Comparison of ENCODE assay signal across 14 cellular contexts in the genomic region with DNA sequence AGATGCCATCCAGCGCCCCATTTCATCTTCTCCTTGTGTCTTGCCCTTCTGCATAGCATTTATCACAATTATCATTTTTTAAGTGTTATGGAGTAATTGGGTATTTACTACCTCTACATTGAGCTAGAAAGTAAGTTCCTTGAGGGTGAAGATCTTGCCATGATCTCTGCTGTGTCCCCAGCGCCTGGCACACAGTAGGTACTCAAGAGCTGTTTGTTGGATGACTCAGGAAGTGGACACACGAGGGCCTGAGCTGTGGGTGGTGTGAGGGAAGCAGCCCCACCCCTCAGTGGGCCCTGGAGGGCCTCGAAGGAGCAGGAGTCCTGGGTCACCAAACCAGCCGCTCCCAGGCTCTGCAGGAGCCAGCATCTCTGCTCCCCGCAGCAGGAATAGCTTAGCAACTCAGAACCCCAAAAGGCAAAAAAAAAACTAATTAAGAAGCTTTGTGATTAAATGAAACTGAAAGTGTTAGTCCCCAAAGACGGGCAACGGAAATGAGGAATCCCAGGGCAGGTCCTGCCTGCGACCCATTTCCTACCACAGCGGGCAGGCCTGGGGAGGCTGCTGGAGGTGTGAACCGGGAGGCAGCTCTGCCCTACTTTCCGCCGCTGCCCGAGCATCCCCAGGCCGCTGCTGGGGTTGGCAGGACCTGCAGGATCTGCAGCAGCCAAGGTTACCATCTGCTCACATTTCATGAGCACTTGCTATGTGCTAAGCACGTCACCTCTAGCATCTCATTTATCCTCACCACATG.
A peak's percentile ranks its signal among the peaks of the same experiment; 100 is the strongest.
DNase-seq lines count a peak whose midpoint lies in the region; ATAC-seq and TF ChIP-seq lines count a peak whose summit lies in the region.
"Had no signal": no experiment of that assay in that cellular context is flagged by ENCODE, and none has a peak within 500 bp of the region (broad histone marks: within the 10 kb centered on the region; RNA-seq: fewer than 3 reads in every experiment).

No MANE protein-coding gene starts in this region.

- ATAC-seq in activated CD8-positive, alpha-beta memory T cell treated with anti-CD3 and anti-CD28 coated beads, Interleukin-2, amount 10 ng/mL, durations not matched to agents 7 days and 5 days: peak; percentile 79
- ATAC-seq in activated CD8-positive, alpha-beta T cell treated with anti-CD3 and anti-CD28 coated beads, Interleukin-2, amount 10 ng/mL, durations not matched to agents 7 days and 5 days: peak; percentile 71
- no peak for ATAC-seq in HG02973 (IDR thresholded peaks at IDR 0.05; ENCODE audit: unreplicated experiment)

- H3K4me3 ChIP-seq in neural progenitor cell: no peak overlapping the region
- H3K4me3 ChIP-seq: hepatocyte had no signal

- no peaks in the 10 kb centered on the region for H3K4me1 ChIP-seq in neural progenitor cell

- peaks cover 10% of the 10 kb centered on the region for H3K4me1 Mint-ChIP-seq in activated CD8-positive, alpha-beta memory T cell treated with anti-CD3 and anti-CD28 coated beads, Interleukin-2, amount 10 ng/mL, durations not matched to agents 7 days and 5 days
- peaks cover 16% of the 10 kb centered on the region for H3K4me1 Mint-ChIP-seq in activated CD8-positive, alpha-beta T cell treated with anti-CD3 and anti-CD28 coated beads, Interleukin-2, amount 10 ng/mL, durations not matched to agents 7 days and 5 days (ENCODE audit: low read depth)
- H3K4me1 Mint-ChIP-seq in neural progenitor cell: no peaks in the 10 kb centered on the region

- H2AFZ ChIP-seq in neural progenitor cell (replicated peaks): no peak overlapping the region
- H2AFZ ChIP-seq: hepatocyte had no signal

- no peaks in the 10 kb centered on the region for H3K79me2 ChIP-seq in neural progenitor cell (ENCODE audit: low read depth)
- H3K79me2 ChIP-seq: hepatocyte had no signal

- H3K36me3 Mint-ChIP-seq in activated CD8-positive, alpha-beta memory T cell treated with anti-CD3 and anti-CD28 coated beads, Interleukin-2, amount 10 ng/mL, durations not matched to agents 7 days and 5 days: no peaks in the 10 kb centered on the region
- H3K36me3 Mint-ChIP-seq in activated CD8-positive, alpha-beta T cell treated with anti-CD3 and anti-CD28 coated beads, Interleukin-2, amount 10 ng/mL, durations not matched to agents 7 days and 5 days (ENCODE audit: low read depth): no peaks in the 10 kb centered on the region
- peaks cover 8% of the 10 kb centered on the region for H3K36me3 Mint-ChIP-seq in neural progenitor cell

- H3K9ac ChIP-seq in neural progenitor cell: no peak overlapping the region

- H4K20me1 ChIP-seq in neural progenitor cell (ENCODE audit: low read depth): no peaks in the 10 kb centered on the region

- no peaks in the 10 kb centered on the region for H3K36me3 ChIP-seq in neural progenitor cell

- H3K27me3 Mint-ChIP-seq in activated CD8-positive, alpha-beta memory T cell treated with anti-CD3 and anti-CD28 coated beads, Interleukin-2, amount 10 ng/mL, durations not matched to agents 7 days and 5 days: peaks cover 8% of the 10 kb centered on the region
- peaks cover 13% of the 10 kb centered on the region for H3K27me3 Mint-ChIP-seq in activated CD8-positive, alpha-beta T cell treated with anti-CD3 and anti-CD28 coated beads, Interleukin-2, amount 10 ng/mL, durations not matched to agents 7 days and 5 days (ENCODE audit: low read depth)
- peaks cover 2% of the 10 kb centered on the region for H3K27me3 Mint-ChIP-seq in neural progenitor cell (ENCODE audit: insufficient read depth, low read depth)
- H3K27me3 Mint-ChIP-seq: brain, type B pancreatic cell had no signal

- no peak overlapping the region for H3K27ac ChIP-seq in neural progenitor cell
- H3K27ac ChIP-seq: hepatocyte had no signal

- POLR2A ChIA-PET in activated CD8-positive, alpha-beta T cell treated with anti-CD3 and anti-CD28 coated beads, Interleukin-2, amount 10 ng/mL, durations not matched to agents 7 days and 5 days (lab: Charles Lee): interaction anchor here (0.5 kb wide), 1 partner anchor 243 kb away, joined by 3 read pairs; no protein-coding TSS in a partner anchor

- no peak for TF ChIP-seq CTCF in neural progenitor cell (IDR thresholded peaks at IDR 0.05)

- H3K9me3 ChIP-seq in neural progenitor cell (ENCODE audit: low read depth): no peaks in the 10 kb centered on the region

- DNase-seq in activated CD8-positive, alpha-beta memory T cell treated with anti-CD3 and anti-CD28 coated beads, Interleukin-2, amount 10 ng/mL, durations not matched to agents 7 days and 5 days: peak; percentile 66
- DNase-seq in activated CD8-positive, alpha-beta memory T cell treated with anti-CD3 and anti-CD28 coated beads for 24 hours: no peak
- DNase-seq in GM19238 (ENCODE audit: insufficient read length, low spot score): peak; percentile 49
- peak; percentile 57 for DNase-seq in activated CD8-positive, alpha-beta T cell treated with anti-CD3 and anti-CD28 coated beads, Interleukin-2, amount 10 ng/mL, durations not matched to agents 7 days and 5 days
- DNase-seq in neural progenitor cell (ENCODE audit: low spot score): no peak
- no peak for DNase-seq in hypothalamus (lab: John Stamatoyannopoulos, UW)
- no peak for DNase-seq in A172 (ENCODE audit: low spot score)
- DNase-seq: activated CD4-positive, CD25-positive, alpha-beta regulatory T cell treated with anti-CD3 and anti-CD28 coated beads, Interleukin-2, amount 50 U/mL, for 72 hours; stimulated activated CD4-positive, alpha-beta T cell treated with anti-CD3 and anti-CD28 coated beads, Interleukin-4, amount 100 ng/mL, for 24 hours had no signal

- H3K27ac Mint-ChIP-seq in activated CD8-positive, alpha-beta memory T cell treated with anti-CD3 and anti-CD28 coated beads, Interleukin-2, amount 10 ng/mL, durations not matched to agents 7 days and 5 days: peak overlapping the region; percentile 29
- H3K27ac Mint-ChIP-seq in activated CD8-positive, alpha-beta T cell treated with anti-CD3 and anti-CD28 coated beads, Interleukin-2, amount 10 ng/mL, durations not matched to agents 7 days and 5 days: peak overlapping the region; percentile 73
- H3K27ac Mint-ChIP-seq in neural progenitor cell: peak overlapping the region; percentile 57
- H3K27ac Mint-ChIP-seq: activated T-helper 2 cell treated with anti-CD3 and anti-CD28 coated beads, Interferon-gamma antibody, Interleukin-2, Interleukin-4, amounts not matched to agents 10 μg/mL and 5 μg/mL and 100 μg/mL, durations not matched to agents 14 hours and 24 hours and 36 hours; type B pancreatic cell had no signal

- peak overlapping the region; percentile 36 for H3K4me3 Mint-ChIP-seq in activated CD8-positive, alpha-beta memory T cell treated with anti-CD3 and anti-CD28 coated beads, Interleukin-2, amount 10 ng/mL, durations not matched to agents 7 days and 5 days
- H3K4me3 Mint-ChIP-seq in activated CD8-positive, alpha-beta T cell treated with anti-CD3 and anti-CD28 coated beads, Interleukin-2, amount 10 ng/mL, durations not matched to agents 7 days and 5 days: peak overlapping the region; percentile 50
- no peak overlapping the region for H3K4me3 Mint-ChIP-seq in neural progenitor cell
- H3K4me3 Mint-ChIP-seq: brain, type B pancreatic cell had no signal

- CTCF ChIA-PET in activated CD8-positive, alpha-beta memory T cell treated with anti-CD3 and anti-CD28 coated beads, Interleukin-2, amount 10 ng/mL, durations not matched to agents 7 days and 5 days (lab: Charles Lee): interaction anchor here (0.8 to 2.7 kb wide), 3 partner anchors 33 to 181 kb away, joined by 3 to 15 read pairs (median 3); no protein-coding TSS in a partner anchor
- CTCF ChIA-PET in activated CD8-positive, alpha-beta T cell treated with anti-CD3 and anti-CD28 coated beads, Interleukin-2, amount 10 ng/mL, durations not matched to agents 7 days and 5 days (lab: Charles Lee): interaction anchor here (2.2 kb wide), 1 partner anchor 181 kb away, joined by 8 read pairs; no protein-coding TSS in a partner anchor

- H3K9me3 Mint-ChIP-seq in activated CD8-positive, alpha-beta memory T cell treated with anti-CD3 and anti-CD28 coated beads, Interleukin-2, amount 10 ng/mL, durations not matched to agents 7 days and 5 days (ENCODE audit: low read depth): no peaks in the 10 kb centered on the region
- no peaks in the 10 kb centered on the region for H3K9me3 Mint-ChIP-seq in activated CD8-positive, alpha-beta T cell treated with anti-CD3 and anti-CD28 coated beads, Interleukin-2, amount 10 ng/mL, durations not matched to agents 7 days and 5 days (ENCODE audit: insufficient read depth)
- no peaks in the 10 kb centered on the region for H3K9me3 Mint-ChIP-seq in neural progenitor cell
- H3K9me3 Mint-ChIP-seq: activated T-helper 2 cell treated with anti-CD3 and anti-CD28 coated beads, Interferon-gamma antibody, Interleukin-2, Interleukin-4, amounts not matched to agents 10 μg/mL and 5 μg/mL and 100 μg/mL, durations not matched to agents 14 hours and 24 hours and 36 hours; brain; type B pancreatic cell had no signal

- no peaks in the 10 kb centered on the region for H3F3A ChIP-seq in neural progenitor cell (ENCODE audit: low read depth)

- no peak overlapping the region for H3K4me2 ChIP-seq in neural progenitor cell
- H3K4me2 ChIP-seq: hepatocyte had no signal

- no peaks in the 10 kb centered on the region for H3K27me3 ChIP-seq in neural progenitor cell
- H3K27me3 ChIP-seq: hepatocyte had no signal

Comparison
In these comparisons a context has a peak if more than half of its experiments do, and no peak if none do; other contexts are left out.
1. DNase-seq: peak in activated CD8-positive, alpha-beta memory T cell treated with anti-CD3 and anti-CD28 coated beads, Interleukin-2, amount 10 ng/mL, durations not matched to agents 7 days and 5 days (single experiment), GM19238 (single experiment) and activated CD8-positive, alpha-beta T cell treated with anti-CD3 and anti-CD28 coated beads, Interleukin-2, amount 10 ng/mL, durations not matched to agents 7 days and 5 days (single experiment); none in activated CD8-positive, alpha-beta memory T cell treated with anti-CD3 and anti-CD28 coated beads for 24 hours (single experiment), neural progenitor cell (single experiment), hypothalamus (0 of 51) and A172 (single experiment).
2. Peak in every context shown above with its lines, with median percentiles within 50 percentile points of each other: H3K27ac Mint-ChIP-seq.